9 cellular contexts compared by ENCODE assay signal in genomic region chr2:28358668-28359201, GRCh38. TPM values are rescaled to one million over a fixed set of nuclear protein-coding genes. Genes with fewer than 3 reads are reported as not detected.
DNase-seq lines count a peak whose midpoint lies in the region; ATAC-seq, FAIRE-seq and TF ChIP-seq lines count a peak whose summit lies in the region.
"Had no signal": no experiment of that assay in that cellular context is flagged by ENCODE, and none has a peak within 500 bp of the region (broad histone marks: within the 10 kb centered on the region; RNA-seq: fewer than 3 reads in every experiment).

No MANE protein-coding gene starts in this region.

- TF ChIP-seq RAD21 in HCT116 (IDR thresholded peaks at IDR 0.05; ENCODE audit: low read depth), result no peak

- RAD21 ChIA-PET in HCT116 (lab: Charles Lee; ENCODE audit: low non-redundant PET in 1 of 2, low total read pairs in 2 of 2, uncharacterized antibody in 2 of 2, unreplicated experiment in 2 of 2), result no interaction called here

- no TSS peak for BruUV-seq in HCT116 (replicated peaks; lab: Mats Ljungman, UMichigan)

- no peak for ATAC-seq in HCT116
- ATAC-seq in activated CD8-positive, alpha-beta T cell treated with anti-CD3 and anti-CD28 coated beads for 36 hours, result peak; percentile 4
- ATAC-seq in natural killer cell treated with Interleukin-12 subunit alpha and Interleukin-12 subunit beta and Interleukin-15 and Interleukin-18, amount 100 ng/mL, for 72 hours, result peak in 1 of 2 donors; percentile 2

- H3K36me3 ChIP-seq in HCT116 (ENCODE audit: control insufficient read depth in 1 of 2, insufficient read depth in 2 of 2, low read length in 2 of 2), result no peaks in the 10 kb centered on the region

- H3K27ac ChIP-seq in HCT116 (ENCODE audit: low read depth, low read length), result no peak overlapping the region

- H2AFZ ChIP-seq in HCT116 (ENCODE audit: low read depth, low read length, poor library complexity, severe bottlenecking), result no peak overlapping the region

- DNase-seq in GM12891 (ENCODE audit: insufficient read length, low spot score) (no peak), HCT116 (ENCODE audit: low read depth, low spot score) (no peak), DMS 273 (lab: John Stamatoyannopoulos, UW; ENCODE audit: unreplicated experiment) (no peak), AG08396 (ENCODE audit: low spot score) (no peak), epidermal melanocyte (ENCODE audit: insufficient read length, low spot score) (no peak)
- no peak for DNase-seq in activated CD8-positive, alpha-beta T cell treated with anti-CD3 and anti-CD28 coated beads for 36 hours
- peak; percentile 62 for DNase-seq in natural killer cell treated with Interleukin-12 subunit alpha and Interleukin-12 subunit beta and Interleukin-15 and Interleukin-18, amount 100 ng/mL, for 72 hours (ENCODE audit: low spot score)
- DNase-seq in stimulated activated CD4-positive, alpha-beta T cell treated with anti-CD3 and anti-CD28 coated beads, Interleukin-4, amount 100 ng/mL, for 1 hour, result no peak

- H3K4me1 ChIP-seq in HCT116 (ENCODE audit: control insufficient read depth in 1 of 2, insufficient read depth in 2 of 2, low read length in 2 of 2), result peaks cover 7 to 52% of the 10 kb centered on the region in 2 experiments; a peak in 3 of 4 replicates

- peak overlapping the region; percentile 65 for H3K4me3 Mint-ChIP-seq in activated CD8-positive, alpha-beta T cell treated with anti-CD3 and anti-CD28 coated beads for 36 hours
- peak overlapping the region; percentile 74 for H3K4me3 Mint-ChIP-seq in natural killer cell treated with Interleukin-12 subunit alpha and Interleukin-12 subunit beta and Interleukin-15 and Interleukin-18, amount 100 ng/mL, for 72 hours

- H3K4me2 ChIP-seq in HCT116 (ENCODE audit: low read length), result 0 out of 2 replicates have a peak overlapping the region, but pooled peaks have one; percentile 30

- no peak for TF ChIP-seq CTCF in HCT116 (IDR thresholded peaks at IDR 0.05 in 2 of 3, conservative IDR thresholded peaks at IDR 0.05 in 1 of 3; ENCODE audit: borderline replicate concordance in 1 of 3, insufficient read depth in 1 of 3, low read depth in 2 of 3, low read length in 2 of 3)
- TF ChIP-seq CTCF in activated CD8-positive, alpha-beta T cell treated with anti-CD3 and anti-CD28 coated beads for 36 hours (IDR thresholded peaks at IDR 0.05), result no peak

- POLR2A ChIA-PET in HCT116 (lab: Charles Lee), result no interaction called here
- POLR2A ChIA-PET in activated CD8-positive, alpha-beta T cell treated with anti-CD3 and anti-CD28 coated beads for 36 hours (lab: Charles Lee), result interaction anchor here (1.4 to 2.1 kb wide), 2 partner anchors 10 to 32 kb away, joined by 4 to 11 read pairs; no protein-coding TSS in a partner anchor

- H3K9me3 Mint-ChIP-seq in activated CD8-positive, alpha-beta T cell treated with anti-CD3 and anti-CD28 coated beads for 36 hours, result no peaks in the 10 kb centered on the region
- H3K9me3 Mint-ChIP-seq in natural killer cell treated with Interleukin-12 subunit alpha and Interleukin-12 subunit beta and Interleukin-15 and Interleukin-18, amount 100 ng/mL, for 72 hours, result no peaks in the 10 kb centered on the region

- H3K9ac ChIP-seq in HCT116 (ENCODE audit: low read length), result no peak overlapping the region

- no peaks in the 10 kb centered on the region for H3K9me3 ChIP-seq in HCT116 (ENCODE audit: control insufficient read depth in 1 of 2, insufficient read depth in 1 of 2, low read depth in 1 of 2, low read length in 2 of 2)

- peaks cover 57% of the 10 kb centered on the region for H3K4me1 Mint-ChIP-seq in activated CD8-positive, alpha-beta T cell treated with anti-CD3 and anti-CD28 coated beads for 36 hours (ENCODE audit: low read depth)
- peaks cover 46 to 49% of the 10 kb centered on the region in 2 donors for H3K4me1 Mint-ChIP-seq in natural killer cell treated with Interleukin-12 subunit alpha and Interleukin-12 subunit beta and Interleukin-15 and Interleukin-18, amount 100 ng/mL, for 72 hours (ENCODE audit: low read depth in 2 of 2)

- intact Hi-C loops in HCT116 (cut with micrococcal nuclease), result no loop called here
- intact Hi-C loops in activated CD8-positive, alpha-beta T cell treated with anti-CD3 and anti-CD28 coated beads for 36 hours (cut with micrococcal nuclease), result no loop called here

- H3K4me3 ChIP-seq in HCT116 (replicated peaks in 1 of 2; ENCODE audit: low read depth in 1 of 2, low read length in 2 of 2), result no peak overlapping the region

- no peaks in the 10 kb centered on the region for H3K79me2 ChIP-seq in HCT116 (ENCODE audit: insufficient read depth, low read length)

- H3K27ac Mint-ChIP-seq in activated CD8-positive, alpha-beta T cell treated with anti-CD3 and anti-CD28 coated beads for 36 hours, result peak overlapping the region; percentile 97
- peak overlapping the region; percentile 67 to 96 for H3K27ac Mint-ChIP-seq in natural killer cell treated with Interleukin-12 subunit alpha and Interleukin-12 subunit beta and Interleukin-15 and Interleukin-18, amount 100 ng/mL, for 72 hours

- TF ChIP-seq POLR2A in GM12891 (IDR thresholded peaks at IDR 0.05; ENCODE audit: low read depth, low read length) (no peak), HCT116 (IDR thresholded peaks at IDR 0.05; ENCODE audit: borderline replicate concordance, extremely low read depth, insufficient read depth, insufficient read length) (no peak)

- CTCF ChIA-PET in HCT116 (lab: Charles Lee), result no interaction called here
- CTCF ChIA-PET in activated CD8-positive, alpha-beta T cell treated with anti-CD3 and anti-CD28 coated beads for 36 hours (lab: Charles Lee), result interaction anchor here (2.2 kb wide), 1 partner anchor 32 kb away, joined by 5 read pairs; no protein-coding TSS in a partner anchor

- no peaks in the 10 kb centered on the region for H4K20me1 ChIP-seq in HCT116 (ENCODE audit: insufficient read depth)

- H3K9me2 ChIP-seq in HCT116 (ENCODE audit: insufficient read depth), result no peaks in the 10 kb centered on the region

- H3K36me3 Mint-ChIP-seq in activated CD8-positive, alpha-beta T cell treated with anti-CD3 and anti-CD28 coated beads for 36 hours (ENCODE audit: low read depth), result peaks cover 3% of the 10 kb centered on the region
- no peaks in the 10 kb centered on the region for H3K36me3 Mint-ChIP-seq in natural killer cell treated with Interleukin-12 subunit alpha and Interleukin-12 subunit beta and Interleukin-15 and Interleukin-18, amount 100 ng/mL, for 72 hours

- H3K27me3 ChIP-seq in HCT116 (ENCODE audit: insufficient read depth, low read length), result no peaks in the 10 kb centered on the region

- FAIRE-seq in GM12891 (lab: Jason Lieb, UNC), result peak; percentile 26
- FAIRE-seq: keratinocyte had no signal

- H3K27me3 Mint-ChIP-seq in activated CD8-positive, alpha-beta T cell treated with anti-CD3 and anti-CD28 coated beads for 36 hours, result no peaks in the 10 kb centered on the region
- H3K27me3 Mint-ChIP-seq in natural killer cell treated with Interleukin-12 subunit alpha and Interleukin-12 subunit beta and Interleukin-15 and Interleukin-18, amount 100 ng/mL, for 72 hours, result no peaks in the 10 kb centered on the region

TF ChIP-seq in GM12891, 5 proteins besides CTCF, POLR2A, EP300 and RAD21:
- TF ChIP-seq SPI1 (IDR thresholded peaks at IDR 0.05; ENCODE audit: low read depth, low read length) (no peak), POU2F2 (IDR thresholded peaks at IDR 0.05; ENCODE audit: low read depth, low read length) (no peak)

TF ChIP-seq in HCT116, 20 proteins besides CTCF, POLR2A, EP300 and RAD21:
- TF ChIP-seq SIN3A (IDR thresholded peaks at IDR 0.05; ENCODE audit: low read depth), result no peak
- no peak for TF ChIP-seq ZNF274 (IDR thresholded peaks at IDR 0.05; ENCODE audit: low read depth, low read length)
- no peak for TF ChIP-seq EZH2phosphoT487 (IDR thresholded peaks at IDR 0.05; ENCODE audit: borderline replicate concordance)
- no peak for TF ChIP-seq EGR1 (IDR thresholded peaks at IDR 0.05; ENCODE audit: low read depth)
- TF ChIP-seq SP1 (IDR thresholded peaks at IDR 0.05; ENCODE audit: low read depth), result no peak
- TF ChIP-seq POLR2AphosphoS5 (IDR thresholded peaks at IDR 0.05; ENCODE audit: low read depth, low read length), result no peak

RNA-seq across cellular contexts. Expression of gene FOSL2, which starts 33.9 kb away (rescaled TPM):
- polyA plus RNA-seq in GM12891 (2012; ENCODE audit: low read depth, missing spikeins), result 1.1 TPM
- 44.8 TPM for total RNA-seq in HCT116 (2021; ENCODE audit: unreplicated experiment)
- polyA plus RNA-seq in HCT116 (2012), result 21.9 and 28.4 TPM in 2 replicates
- 100 to 1,000 TPM; 114 to 119 TPM for total RNA-seq in activated CD8-positive, alpha-beta T cell treated with anti-CD3 and anti-CD28 coated beads for 36 hours
- 10 to 100 TPM; 44.5 to 52.5 TPM for total RNA-seq in natural killer cell treated with Interleukin-12 subunit alpha and Interleukin-12 subunit beta and Interleukin-15 and Interleukin-18, amount 100 ng/mL, for 72 hours
